ENCODE assay signal across 20 cellular contexts in genomic region chr11:6556139-6556949, GRCh38. TPM values are rescaled to one million over a fixed set of nuclear protein-coding genes. Genes with fewer than 3 reads are reported as not detected.
A peak's percentile ranks its signal among the peaks of the same experiment; 100 is the strongest.
DNase-seq lines count a peak whose midpoint lies in the region; ATAC-seq, FAIRE-seq and TF ChIP-seq lines count a peak whose summit lies in the region.
"Had no signal": no experiment of that assay in that cellular context is flagged by ENCODE, and none has a peak within 500 bp of the region (broad histone marks: within the 10 kb centered on the region; RNA-seq: fewer than 3 reads in every experiment).

No MANE protein-coding gene starts in this region.

- no peaks in the 10 kb centered on the region for H3K9me3 ChIP-seq in K562 (replicated peaks; ENCODE audit: control insufficient read depth, insufficient read depth, low read depth, low read length)
- H3K9me3 ChIP-seq in neuronal stem cell (replicated peaks in 1 of 2; ENCODE audit: control insufficient read depth in 2 of 2, insufficient read depth in 1 of 2, low read depth in 1 of 2, low read length in 2 of 2) = no peaks in the 10 kb centered on the region
- H3K9me3 ChIP-seq: BLaER1 treated with 17β-estradiol and CSF1 and Interleukin-3, amounts not matched to agents 10 nM and 100 nM; HAP-1 had no signal

- no peak overlapping the region for H4K8ac ChIP-seq in neuronal stem cell (ENCODE audit: low read depth, low read length)

- H3K9me1 ChIP-seq in K562 (ENCODE audit: control insufficient read depth, insufficient read depth, low read length) = no peaks in the 10 kb centered on the region

- no peaks in the 10 kb centered on the region for H3K79me2 ChIP-seq in K562 (ENCODE audit: control insufficient read depth, insufficient read depth, low read length)

- H2AK5ac ChIP-seq in neuronal stem cell (ENCODE audit: low read depth, low read length) = peak overlapping the region; percentile 43

- no peak overlapping the region for H3K4ac ChIP-seq in neuronal stem cell (ENCODE audit: low read length)

- peaks cover 23% of the 10 kb centered on the region in 2 experiments for H3K4me1 ChIP-seq in K562 (replicated peaks in 1 of 2; ENCODE audit: control insufficient read depth in 2 of 2, insufficient read depth in 2 of 2, low read length in 2 of 2)
- no peaks in the 10 kb centered on the region for H3K4me1 ChIP-seq in neuronal stem cell (ENCODE audit: control insufficient read depth in 2 of 2, insufficient read depth in 1 of 2, low read depth in 1 of 2, low read length in 2 of 2)
- H3K4me1 ChIP-seq: BLaER1 treated with 17β-estradiol and CSF1 and Interleukin-3, amounts not matched to agents 10 nM and 100 nM; HAP-1 had no signal

- peaks cover 5% of the 10 kb centered on the region for H3K79me1 ChIP-seq in neuronal stem cell (ENCODE audit: low read depth, low read length)

- no peak overlapping the region for H3K4me2 ChIP-seq in K562 (ENCODE audit: insufficient read depth, low read length)
- no peak overlapping the region for H3K4me2 ChIP-seq in neuronal stem cell (ENCODE audit: insufficient read depth, low read length, poor library complexity, severe bottlenecking)
- H3K4me2 ChIP-seq: BLaER1 treated with 17β-estradiol and CSF1 and Interleukin-3, amounts not matched to agents 10 nM and 100 nM had no signal

- H2AFZ ChIP-seq in K562 (ENCODE audit: low read depth, low read length) (no peak overlapping the region), neuronal stem cell (ENCODE audit: low read length) (no peak overlapping the region)

- H3K27ac ChIP-seq in K562 (ENCODE audit: extremely low read depth, low read depth, low read length) = peak overlapping the region; percentile 58
- H3K27ac ChIP-seq in neuronal stem cell (replicated peaks; ENCODE audit: low read length) = no peak overlapping the region
- H3K27ac ChIP-seq: BLaER1 treated with 17β-estradiol and CSF1 and Interleukin-3, amounts not matched to agents 10 nM and 100 nM had no signal

- no peaks in the 10 kb centered on the region for H4K20me1 ChIP-seq in K562 (replicated peaks; ENCODE audit: control insufficient read depth, insufficient read depth, low read length)

- no peak overlapping the region for H4K91ac ChIP-seq in neuronal stem cell (ENCODE audit: low read depth, low read length, poor library complexity)

- TF ChIP-seq EP300 in K562 (IDR thresholded peaks at IDR 0.05; ENCODE audit: low read length) = no peak

- TF ChIP-seq CTCF in K562 (IDR thresholded peaks at IDR 0.05 in 2 of 3, conservative IDR thresholded peaks at IDR 0.05 in 1 of 3; ENCODE audit: insufficient read depth in 2 of 3, low read depth in 1 of 3, low read length in 3 of 3) = no peak

- no peak overlapping the region for H2BK120ac ChIP-seq in neuronal stem cell (ENCODE audit: low read depth, low read length)

- WGBS in K562 (ENCODE audit: insufficient coverage, low coverage, missing lambda C conversion rate) = 85% methylated on average over 11 of the region's 11 CpGs
- no CpG with 5 or more reads among the region's 11 CpGs for WGBS in neuronal stem cell (ENCODE audit: extremely low coverage in 2 of 2, insufficient read length in 2 of 2, insufficient replicate concordance in 1 of 2), 2 donors

- TF ChIP-seq RAD21 in K562 (CRISPR knock-in tag; conservative IDR thresholded peaks at IDR 0.05 in 1 of 2, IDR thresholded peaks at IDR 0.05 in 1 of 2) = no peak

- peak overlapping the region; percentile 31 for H3K23ac ChIP-seq in neuronal stem cell (ENCODE audit: low read depth, low read length, poor library complexity)

- H3K4me3 ChIP-seq in K562 = no peak overlapping the region
- H3K4me3 ChIP-seq in neuronal stem cell (ENCODE audit: low read length in 2 of 2) = no peak overlapping the region
- H3K4me3 ChIP-seq: BLaER1 treated with 17β-estradiol and CSF1 and Interleukin-3, amounts not matched to agents 10 nM and 100 nM; HAP-1 had no signal

- in situ Hi-C loops in K562 (cut with MboI) = no loop called here

- peak overlapping the region; percentile 87 for H2BK5ac ChIP-seq in neuronal stem cell (ENCODE audit: low read length)

- H3K9ac ChIP-seq in K562 (ENCODE audit: insufficient read depth in 1 of 2, low read depth in 2 of 2, low read length in 2 of 2) = peak overlapping the region in 1 of 2 experiments; percentile 69; a peak in 2 of 4 replicates
- no peak overlapping the region for H3K9ac ChIP-seq in neuronal stem cell (ENCODE audit: low read depth, low read length, poor library complexity)
- H3K9ac ChIP-seq: BLaER1 treated with 17β-estradiol and CSF1 and Interleukin-3, amounts not matched to agents 10 nM and 100 nM had no signal

- no peak for DNase-seq in GM12892 (ENCODE audit: insufficient read length)
- no peak for DNase-seq in K562 (ENCODE audit: extremely low read depth in 1 of 4, low spot score in 3 of 4)
- DNase-seq in left kidney (ENCODE audit: low read depth, low spot score) = peak; percentile 66
- no peak for DNase-seq in neuronal stem cell (ENCODE audit: low spot score)
- DNase-seq: DMS79 treated with DMSO at 0.1 percent for 48 hours, KBM-7, NCI-H1105, NCI-H1694, NCI-H510A treated with DMSO at 0.1 percent for 48 hours, NCI-H774, OCI-M1, SIG-M5 had no signal

- no peaks in the 10 kb centered on the region for H3K36me3 ChIP-seq in K562 (ENCODE audit: control insufficient read depth, insufficient read depth, low read length)
- H3K36me3 ChIP-seq in neuronal stem cell (replicated peaks in 1 of 2; ENCODE audit: control insufficient read depth in 2 of 2, insufficient read depth in 2 of 2, low read length in 2 of 2) = no peaks in the 10 kb centered on the region
- H3K36me3 ChIP-seq: HAP-1 had no signal

- FAIRE-seq in GM12892 (lab: Jason Lieb, UNC) = peak; percentile 9
- no peak for FAIRE-seq in K562 (lab: Jason Lieb, UNC)
- FAIRE-seq: D721Med had no signal

- no TSS peak for BruUV-seq in K562 (replicated peaks; lab: Mats Ljungman, UMichigan)

- H3K18ac ChIP-seq in neuronal stem cell (ENCODE audit: low read length) = peak overlapping the region; percentile 48

- peak overlapping the region; percentile 56 for H3K14ac ChIP-seq in neuronal stem cell (ENCODE audit: low read length)

- TF ChIP-seq POLR2A in GM12892 (IDR thresholded peaks at IDR 0.05; ENCODE audit: low read depth, low read length) (no peak), K562 (conservative IDR thresholded peaks at IDR 0.05) (no peak)

- no peak overlapping the region for H2BK12ac ChIP-seq in neuronal stem cell (ENCODE audit: low read length)

- CTCF ChIA-PET in K562 (lab: Yijun Ruan, JAX; ENCODE audit: low intra/inter-chr PET ratio) = no interaction called here

- no peak overlapping the region for H2BK15ac ChIP-seq in neuronal stem cell (ENCODE audit: low read length)

- POLR2A ChIA-PET in K562 (lab: Yijun Ruan, JAX) = interaction anchor here (0.6 to 2.7 kb wide), 6 partner anchors 11 to 89 kb away, joined by 3 to 19 read pairs (median 3); no protein-coding TSS in a partner anchor

- intact Hi-C loops in K562 (cut with micrococcal nuclease) = no loop called here

- no peak for ATAC-seq in K562
- ATAC-seq in HG03457 (IDR thresholded peaks at IDR 0.05; ENCODE audit: unreplicated experiment) = no peak
- ATAC-seq in HG02759 (IDR thresholded peaks at IDR 0.05; ENCODE audit: unreplicated experiment) = no peak
- ATAC-seq in HG02970 (IDR thresholded peaks at IDR 0.05; ENCODE audit: low FRiP score, unreplicated experiment) = no peak
- ATAC-seq in GM21515 (IDR thresholded peaks at IDR 0.05; ENCODE audit: unreplicated experiment) = no peak
- ATAC-seq: SK-N-SH treated with all-trans-retinoic acid at 6 μM for 48 hours had no signal

- no peaks in the 10 kb centered on the region for H3K27me3 ChIP-seq in K562 (ENCODE audit: control insufficient read depth in 2 of 2, insufficient read depth in 2 of 2, low read length in 2 of 2)
- no peaks in the 10 kb centered on the region for H3K27me3 ChIP-seq in neuronal stem cell (ENCODE audit: control insufficient read depth in 3 of 3, insufficient read depth in 3 of 3, low read depth in 1 of 3, low read length in 3 of 3)
- H3K27me3 ChIP-seq: BLaER1 treated with 17β-estradiol and CSF1 and Interleukin-3, amounts not matched to agents 10 nM and 100 nM had no signal

RNA-seq across cellular contexts. Expression of gene RRP8, which starts 47.1 kb away (rescaled TPM):
- polyA plus RNA-seq in GM12892 (2012; ENCODE audit: missing spikeins) = 17.4 TPM
- 45.2 and 53.8 TPM in 2 replicates for total RNA-seq in K562 (2011; cell fraction: chromatin; rRNA removed; ENCODE audit: low replicate concordance)
- total RNA-seq in K562 (2011; cell fraction: nucleolus; rRNA removed) = 28.2 and 28.5 TPM in 2 replicates
- 33.8 and 40.3 TPM in 2 replicates for total RNA-seq in K562 (2011; cell fraction: nucleoplasm; rRNA removed)
- total RNA-seq in K562 (2014; rRNA removed) (27.9 and 47.5 TPM in 2 replicates), K562 (2014; rRNA removed; fragmentation: Illumina TruSeq; extraction: Trizol) (33.5 and 37.0 TPM in 2 replicates), K562 (2015; rRNA removed; fragmentation: Illumina TruSeq; extraction: Trizol) (31.5 and 32.6 TPM in 2 replicates), K562 (2021) (41.0 and 47.2 TPM in 2 replicates)
- polyA plus RNA-seq in K562 (2011; rRNA removed) (28.1 and 29.8 TPM in 2 replicates), K562 (2014; fragmentation: Illumina TruSeq; extraction: Trizol) (34.6 and 47.3 TPM in 2 replicates), K562 (2014; fragmentation: Nextera tagmentation; extraction: Ambion mirVana) (10 to 100 TPM in 1 of 2 experiments, 1 to 10 TPM in 1; 5.7 to 11.4 TPM), K562 (2014; rRNA removed) (26.1 and 33.4 TPM in 2 replicates)
- 10.9 and 15.1 TPM in 2 replicates for polyA plus RNA-seq in K562 (2011; cell fraction: cytosol; rRNA removed)
- polyA plus RNA-seq in K562 (2011; cell fraction: nucleus; rRNA removed) = 30.2 and 30.7 TPM in 2 replicates
- polyA plus RNA-seq in K562 (2012) = 22.8 and 24.8 TPM in 2 replicates
- polyA minus RNA-seq in K562 (2011; rRNA and poly(A)+ RNA removed) = 19.2 and 20.6 TPM in 2 replicates
- polyA minus RNA-seq in K562 (2011; cell fraction: cytosol; rRNA and poly(A)+ RNA removed) = 8.9 and 17.8 TPM in 2 replicates
- 29.8 and 39.9 TPM in 2 replicates for polyA minus RNA-seq in K562 (2011; cell fraction: nucleus; rRNA and poly(A)+ RNA removed)
- 19.8 TPM for polyA plus RNA-seq in neuronal stem cell (2013, experiment 1 of 2)
- polyA plus RNA-seq in neuronal stem cell (2013, experiment 2 of 2) = 18.9 TPM

RNA-seq across cellular contexts. Expression of gene ILK, which starts 47.2 kb away (rescaled TPM):
- 72.8 TPM for polyA plus RNA-seq in GM12892 (2012; ENCODE audit: missing spikeins)
- 143 and 177 TPM in 2 replicates for total RNA-seq in K562 (2011; cell fraction: chromatin; rRNA removed; ENCODE audit: low replicate concordance)
- 86.9 and 104 TPM in 2 replicates for total RNA-seq in K562 (2011; cell fraction: nucleolus; rRNA removed)
- 98.0 and 109 TPM in 2 replicates for total RNA-seq in K562 (2011; cell fraction: nucleoplasm; rRNA removed)
- total RNA-seq in K562 (2014; rRNA removed) = 43.3 and 54.7 TPM in 2 replicates
- 47.0 and 50.4 TPM in 2 replicates for total RNA-seq in K562 (2014; rRNA removed; fragmentation: Illumina TruSeq; extraction: Trizol)
- 57.3 and 59.0 TPM in 2 replicates for total RNA-seq in K562 (2015; rRNA removed; fragmentation: Illumina TruSeq; extraction: Trizol)
- total RNA-seq in K562 (2021) = 57.9 and 58.9 TPM in 2 replicates
- 95.9 and 108 TPM in 2 replicates for polyA plus RNA-seq in K562 (2011; rRNA removed)
- 106 and 115 TPM in 2 replicates for polyA plus RNA-seq in K562 (2011; cell fraction: cytosol; rRNA removed)
- polyA plus RNA-seq in K562 (2011; cell fraction: nucleus; rRNA removed) = 190 and 247 TPM in 2 replicates
- polyA plus RNA-seq in K562 (2012) = 56.9 and 91.3 TPM in 2 replicates
- 83.6 and 86.9 TPM in 2 replicates for polyA plus RNA-seq in K562 (2014; fragmentation: Illumina TruSeq; extraction: Trizol)
- 10 to 100 TPM; 49.3 to 85.1 TPM for polyA plus RNA-seq in K562 (2014; fragmentation: Nextera tagmentation; extraction: Ambion mirVana)
- polyA plus RNA-seq in K562 (2014; rRNA removed) = 54.5 and 57.3 TPM in 2 replicates
- polyA minus RNA-seq in K562 (2011; rRNA and poly(A)+ RNA removed) = 81.2 and 84.6 TPM in 2 replicates
- 31.6 and 38.1 TPM in 2 replicates for polyA minus RNA-seq in K562 (2011; cell fraction: cytosol; rRNA and poly(A)+ RNA removed)
- 49.8 and 82.9 TPM in 2 replicates for polyA minus RNA-seq in K562 (2011; cell fraction: nucleus; rRNA and poly(A)+ RNA removed)
- polyA plus RNA-seq in neuronal stem cell (2013, experiment 1 of 2) = 96.9 TPM
- polyA plus RNA-seq in neuronal stem cell (2013, experiment 2 of 2) = 95.8 TPM

RNA-seq across cellular contexts. Expression of gene TAF10, which starts 55.7 kb away (rescaled TPM):
- polyA plus RNA-seq in GM12892 (2012; ENCODE audit: missing spikeins) = 227 TPM
- 41.3 and 76.7 TPM in 2 replicates for total RNA-seq in K562 (2011; cell fraction: chromatin; rRNA removed; ENCODE audit: low replicate concordance)
- 44.1 and 46.0 TPM in 2 replicates for total RNA-seq in K562 (2011; cell fraction: nucleolus; rRNA removed)
- 51.3 and 101 TPM in 2 replicates for total RNA-seq in K562 (2011; cell fraction: nucleoplasm; rRNA removed)
- 131 and 181 TPM in 2 replicates for total RNA-seq in K562 (2014; rRNA removed)
- total RNA-seq in K562 (2014; rRNA removed; fragmentation: Illumina TruSeq; extraction: Trizol) = 78.6 and 96.2 TPM in 2 replicates
- 89.5 and 105 TPM in 2 replicates for total RNA-seq in K562 (2015; rRNA removed; fragmentation: Illumina TruSeq; extraction: Trizol)
- total RNA-seq in K562 (2021) = 153 and 154 TPM in 2 replicates
- 166 and 197 TPM in 2 replicates for polyA plus RNA-seq in K562 (2011; rRNA removed)
- polyA plus RNA-seq in K562 (2011; cell fraction: cytosol; rRNA removed) = 173 and 272 TPM in 2 replicates
- 214 and 295 TPM in 2 replicates for polyA plus RNA-seq in K562 (2011; cell fraction: nucleus; rRNA removed)
- 232 and 237 TPM in 2 replicates for polyA plus RNA-seq in K562 (2012)
- 120 and 148 TPM in 2 replicates for polyA plus RNA-seq in K562 (2014; fragmentation: Illumina TruSeq; extraction: Trizol)
- polyA plus RNA-seq in K562 (2014; fragmentation: Nextera tagmentation; extraction: Ambion mirVana) = 10 to 100 TPM; 19.5 to 28.2 TPM
- polyA plus RNA-seq in K562 (2014; rRNA removed) = 121 and 186 TPM in 2 replicates
- 36.3 and 56.6 TPM in 2 replicates for polyA minus RNA-seq in K562 (2011; rRNA and poly(A)+ RNA removed)
- polyA minus RNA-seq in K562 (2011; cell fraction: cytosol; rRNA and poly(A)+ RNA removed) = 49.1 and 55.1 TPM in 2 replicates
- polyA minus RNA-seq in K562 (2011; cell fraction: nucleus; rRNA and poly(A)+ RNA removed) = 25.6 and 30.0 TPM in 2 replicates
- 283 TPM for polyA plus RNA-seq in neuronal stem cell (2013, experiment 1 of 2)
- 282 TPM for polyA plus RNA-seq in neuronal stem cell (2013, experiment 2 of 2)

RNA-seq across cellular contexts. Expression of gene DNHD1, which starts 59.3 kb away (rescaled TPM):
- polyA plus RNA-seq in GM12892 (2012; ENCODE audit: missing spikeins) = 20.4 TPM
- total RNA-seq in K562 (2011; cell fraction: chromatin; rRNA removed; ENCODE audit: low replicate concordance) = 197 and 241 TPM in 2 replicates
- total RNA-seq in K562 (2011; cell fraction: nucleolus; rRNA removed) = 92.7 and 107 TPM in 2 replicates
- 141 and 183 TPM in 2 replicates for total RNA-seq in K562 (2011; cell fraction: nucleoplasm; rRNA removed)
- 3.0 and 3.8 TPM in 2 replicates for total RNA-seq in K562 (2014; rRNA removed)
- total RNA-seq in K562 (2014; rRNA removed; fragmentation: Illumina TruSeq; extraction: Trizol) = 3.6 and 4.1 TPM in 2 replicates
- total RNA-seq in K562 (2015; rRNA removed; fragmentation: Illumina TruSeq; extraction: Trizol) = 3.6 TPM in 2 replicates
- total RNA-seq in K562 (2021) = 6.5 and 7.4 TPM in 2 replicates
- polyA plus RNA-seq in K562 (2011; rRNA removed) = 9.7 and 16.7 TPM in 2 replicates
- polyA plus RNA-seq in K562 (2011; cell fraction: cytosol; rRNA removed) = 4.1 and 6.9 TPM in 2 replicates
- polyA plus RNA-seq in K562 (2011; cell fraction: nucleus; rRNA removed) = 123 and 140 TPM in 2 replicates
- polyA plus RNA-seq in K562 (2012) = 5.2 and 22.4 TPM in 2 replicates
- polyA plus RNA-seq in K562 (2014; fragmentation: Illumina TruSeq; extraction: Trizol) = 4.8 TPM in 2 replicates
- polyA plus RNA-seq in K562 (2014; fragmentation: Nextera tagmentation; extraction: Ambion mirVana) = 1 to 10 TPM in 1 of 2 experiments, under 1 TPM in 1; 0.82 to 2.0 TPM
- polyA plus RNA-seq in K562 (2014; rRNA removed) = 7.1 and 8.4 TPM in 2 replicates
- 24.5 and 30.4 TPM in 2 replicates for polyA minus RNA-seq in K562 (2011; rRNA and poly(A)+ RNA removed)
- 7.0 and 8.5 TPM in 2 replicates for polyA minus RNA-seq in K562 (2011; cell fraction: cytosol; rRNA and poly(A)+ RNA removed)
- polyA minus RNA-seq in K562 (2011; cell fraction: nucleus; rRNA and poly(A)+ RNA removed) = 26.4 and 49.9 TPM in 2 replicates
- 4.4 TPM for polyA plus RNA-seq in neuronal stem cell (2013, experiment 1 of 2)
- polyA plus RNA-seq in neuronal stem cell (2013, experiment 2 of 2) = 5.0 TPM
